8 cellular contexts compared by ENCODE assay signal in the genomic region with DNA sequence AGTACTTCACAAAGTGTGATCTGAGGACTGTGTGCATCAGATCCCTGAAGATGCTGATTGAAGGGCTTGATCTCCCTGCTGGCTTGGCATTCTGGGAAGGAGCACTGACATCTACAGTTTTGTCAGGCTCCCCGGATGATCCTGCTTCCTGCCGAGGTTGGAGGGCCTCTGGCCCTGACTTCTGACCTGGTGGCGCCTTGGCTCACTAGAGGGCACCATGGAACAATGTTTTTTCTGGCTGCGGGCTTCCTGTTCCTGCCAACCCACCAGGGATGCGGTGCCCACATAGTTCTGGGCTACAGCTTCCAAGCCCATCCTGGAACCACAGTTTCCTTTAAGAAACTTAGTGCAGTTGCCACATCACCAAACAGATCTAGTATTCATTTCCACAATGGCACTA. TPM values are rescaled to one million over a fixed set of nuclear protein-coding genes. Genes with fewer than 3 reads are reported as not detected.
DNase-seq lines count a peak whose midpoint lies in the region; ATAC-seq, FAIRE-seq and TF ChIP-seq lines count a peak whose summit lies in the region.

No MANE protein-coding gene starts in this region.

- CTCF ChIA-PET in endothelial cell of umbilical vein (lab: Charles Lee): interaction anchor here (1.6 kb wide), 1 partner anchor 24 kb away, joined by 9 read pairs; no protein-coding TSS in a partner anchor

- intact Hi-C loops in endothelial cell of umbilical vein (cut with micrococcal nuclease) (no loop called here), posterior vena cava (cut with DNase I) (no loop called here)

- H3K9me1 ChIP-seq in endothelial cell of umbilical vein (replicated peaks; ENCODE audit: control insufficient read depth, extremely low read depth, insufficient read depth, low read length): no peaks in the 10 kb centered on the region

- TF ChIP-seq CTCF in GM10266 (IDR thresholded peaks at IDR 0.05; ENCODE audit: control insufficient read depth, insufficient read depth, low read depth, missing control alignments): peak; percentile 60
- no peak for TF ChIP-seq CTCF in endothelial cell of umbilical vein (IDR thresholded peaks at IDR 0.05; ENCODE audit: extremely low read depth in 1 of 2, insufficient read depth in 1 of 2, low read depth in 1 of 2, low read length in 2 of 2)

- DNase-seq in GM10266 (ENCODE audit: extremely low spot score) (no peak), NCI-H146 treated with DMSO at 0.1 percent for 48 hours (lab: John Stamatoyannopoulos, UW; ENCODE audit: unreplicated experiment) (peak; percentile 9), endothelial cell of umbilical vein (ENCODE audit: low read depth, low spot score) (no peak), posterior vena cava (ENCODE audit: low spot score) (peak; percentile 80), NCI-H748 (lab: John Stamatoyannopoulos, UW; ENCODE audit: unreplicated experiment) (no peak)
- no peak for DNase-seq in activated CD4-positive, alpha-beta T cell treated with anti-CD3 and anti-CD28 coated beads, Interleukin-2, amount 50 U/mL, for 1 hour

- H3K27ac ChIP-seq in endothelial cell of umbilical vein (ENCODE audit: insufficient read depth, low read depth, low read length): no peak overlapping the region

- H3K4me1 ChIP-seq in endothelial cell of umbilical vein (ENCODE audit: control insufficient read depth, extremely low read depth, insufficient read depth, low read length): peaks cover 48% of the 10 kb centered on the region

- no TSS peak for BruUV-seq in endothelial cell of umbilical vein (replicated peaks; lab: Mats Ljungman, UMichigan)

- TF ChIP-seq POLR2A in endothelial cell of umbilical vein (IDR thresholded peaks at IDR 0.05; ENCODE audit: low read depth, low read length): no peak

- POLR2A ChIA-PET in endothelial cell of umbilical vein (lab: Charles Lee): no interaction called here

- no peaks in the 10 kb centered on the region for H3K27me3 ChIP-seq in endothelial cell of umbilical vein (ENCODE audit: control insufficient read depth in 2 of 2, insufficient read depth in 2 of 2, low read length in 2 of 2)

- no peaks in the 10 kb centered on the region for H4K20me1 ChIP-seq in endothelial cell of umbilical vein (replicated peaks; ENCODE audit: control insufficient read depth, extremely low read depth, insufficient read depth, low read length)

- ATAC-seq in GM21360 (IDR thresholded peaks at IDR 0.05; ENCODE audit: unreplicated experiment) (no peak), GM21390 (IDR thresholded peaks at IDR 0.05; ENCODE audit: unreplicated experiment) (no peak)

- no peak overlapping the region for H3K4me3 ChIP-seq in endothelial cell of umbilical vein (replicated peaks in 1 of 3; ENCODE audit: insufficient read depth in 1 of 3, low read depth in 1 of 3, low read length in 3 of 3)

- FAIRE-seq in endothelial cell of umbilical vein (lab: Jason Lieb, UNC): no peak

- no peaks in the 10 kb centered on the region for H3K9me3 ChIP-seq in endothelial cell of umbilical vein (replicated peaks; ENCODE audit: control insufficient read depth, insufficient read depth, low read length)

- H3K36me3 ChIP-seq in endothelial cell of umbilical vein (ENCODE audit: control insufficient read depth in 2 of 2, extremely low read depth in 1 of 2, insufficient read depth in 2 of 2, low read length in 2 of 2): no peaks in the 10 kb centered on the region

- H3K9ac ChIP-seq in endothelial cell of umbilical vein (replicated peaks; ENCODE audit: extremely low read depth, insufficient read depth, low read length): no peak overlapping the region

- no peaks in the 10 kb centered on the region for H3K79me2 ChIP-seq in endothelial cell of umbilical vein (ENCODE audit: control insufficient read depth, insufficient read depth, low read length)

- H3K4me2 ChIP-seq in endothelial cell of umbilical vein (ENCODE audit: insufficient read depth, low read length): no peak overlapping the region

- dilution Hi-C loops in endothelial cell of umbilical vein (cut with MboI; ENCODE audit: extremely low pct_ligation_motif_present, low sequenced_read_pairs): no loop called here

- peak overlapping the region; percentile 10 for H2AFZ ChIP-seq in endothelial cell of umbilical vein (ENCODE audit: low read depth, low read length)

TF ChIP-seq in endothelial cell of umbilical vein, 7 proteins besides CTCF, POLR2A, EP300 and RAD21:
- TF ChIP-seq FOS (IDR thresholded peaks at IDR 0.05; ENCODE audit: borderline replicate concordance, insufficient read depth, low read length): no peak
- TF ChIP-seq POLR2AphosphoS5 (IDR thresholded peaks at IDR 0.05; ENCODE audit: insufficient read depth, low read depth, low read length): no peak
- TF ChIP-seq JUN (IDR thresholded peaks at IDR 0.05; ENCODE audit: borderline replicate concordance, insufficient read depth, insufficient read length, low read depth): no peak
- TF ChIP-seq MYC (IDR thresholded peaks at IDR 0.05; ENCODE audit: low read depth, low read length): no peak
- TF ChIP-seq GATA2 (IDR thresholded peaks at IDR 0.05; ENCODE audit: insufficient read depth, insufficient read length, low read depth, low read length): no peak
- TF ChIP-seq EZH2 (IDR thresholded peaks at IDR 0.05; ENCODE audit: borderline replicate concordance, low read depth, low read length, severe bottlenecking): no peak
- TF ChIP-seq, protein P1, sequence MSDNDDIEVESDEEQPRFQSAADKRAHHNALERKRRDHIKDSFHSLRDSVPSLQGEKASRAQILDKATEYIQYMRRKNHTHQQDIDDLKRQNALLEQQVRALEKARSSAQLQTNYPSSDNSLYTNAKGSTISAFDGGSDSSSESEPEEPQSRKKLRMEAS (IDR thresholded peaks at IDR 0.05; ENCODE audit: insufficient read depth, insufficient read length): no peak

RNA-seq across cellular contexts. Expression of gene RASAL2, which starts 38.8 kb away (rescaled TPM):
- total RNA-seq in endothelial cell of umbilical vein (15.5 and 19.6 TPM in 2 replicates), posterior vena cava (10 to 100 TPM; 31.0 to 34.8 TPM)
- polyA plus RNA-seq in endothelial cell of umbilical vein: 9.9 and 12.5 TPM in 2 replicates
- polyA plus RNA-seq in endothelial cell of umbilical vein (2011; cell fraction: cytosol; rRNA removed): 6.5 and 6.8 TPM in 2 replicates
- 60.0 and 62.3 TPM in 2 replicates for polyA plus RNA-seq in endothelial cell of umbilical vein (2011; cell fraction: nucleus; rRNA removed)
- polyA plus RNA-seq in endothelial cell of umbilical vein (2012): 8.3 and 11.0 TPM in 2 replicates
- polyA minus RNA-seq in endothelial cell of umbilical vein: 38.0 and 43.9 TPM in 2 replicates
- 13.8 TPM for polyA minus RNA-seq in endothelial cell of umbilical vein (2011; cell fraction: cytosol; rRNA and poly(A)+ RNA removed)
- 86.8 and 100 TPM in 2 replicates for polyA minus RNA-seq in endothelial cell of umbilical vein (2011; cell fraction: nucleus; rRNA and poly(A)+ RNA removed)

Comparison
In these comparisons a context has a peak if more than half of its experiments do, and no peak if none do; other contexts are left out.
1. DNase-seq: peak in NCI-H146 treated with DMSO at 0.1 percent for 48 hours (single experiment) and posterior vena cava (single experiment); none in GM10266 (single experiment), endothelial cell of umbilical vein (single experiment), activated CD4-positive, alpha-beta T cell treated with anti-CD3 and anti-CD28 coated beads, Interleukin-2, amount 50 U/mL, for 1 hour (single experiment) and NCI-H748 (single experiment).